ENCODE assay signal across 8 cellular contexts in the genomic region with DNA sequence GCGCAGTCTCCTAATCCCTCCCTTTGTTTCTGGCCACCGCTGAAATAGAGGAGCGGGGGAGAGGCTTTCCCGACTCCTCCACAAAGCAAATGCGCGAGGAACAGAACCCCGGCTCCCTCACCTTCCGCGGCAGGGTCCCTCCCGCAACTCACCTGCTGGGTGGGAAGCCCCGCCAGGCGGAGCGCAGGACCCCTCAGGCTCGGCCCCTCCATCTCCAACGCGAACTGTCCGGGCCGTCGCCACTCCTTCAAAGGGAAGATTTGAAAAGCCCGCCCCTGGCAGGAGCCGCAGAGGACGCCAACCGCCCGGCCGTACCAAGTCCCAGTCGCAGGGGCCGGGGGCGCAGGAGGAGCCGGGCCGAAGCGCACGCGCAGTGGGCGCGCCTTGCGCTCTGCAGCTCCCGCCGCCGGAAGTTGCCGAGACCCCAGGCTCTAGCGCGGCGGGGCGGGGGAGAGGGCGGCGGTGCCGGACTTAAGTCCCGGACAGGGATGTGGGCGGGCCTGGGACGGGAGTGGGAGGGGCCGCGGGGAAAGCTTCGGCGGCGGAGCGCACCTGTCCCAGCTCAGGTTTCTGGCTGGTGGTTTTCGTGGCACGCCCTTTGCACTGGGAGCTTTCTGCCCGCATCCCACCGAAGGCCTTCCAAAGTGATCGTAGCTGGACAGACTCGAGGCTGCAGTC. TPM values are rescaled to one million over a fixed set of nuclear protein-coding genes. Genes with fewer than 3 reads are reported as not detected.
A peak's percentile ranks its signal among the peaks of the same experiment; 100 is the strongest.
DNase-seq lines count a peak whose midpoint lies in the region; ATAC-seq and TF ChIP-seq lines count a peak whose summit lies in the region.

A gene with protein sequence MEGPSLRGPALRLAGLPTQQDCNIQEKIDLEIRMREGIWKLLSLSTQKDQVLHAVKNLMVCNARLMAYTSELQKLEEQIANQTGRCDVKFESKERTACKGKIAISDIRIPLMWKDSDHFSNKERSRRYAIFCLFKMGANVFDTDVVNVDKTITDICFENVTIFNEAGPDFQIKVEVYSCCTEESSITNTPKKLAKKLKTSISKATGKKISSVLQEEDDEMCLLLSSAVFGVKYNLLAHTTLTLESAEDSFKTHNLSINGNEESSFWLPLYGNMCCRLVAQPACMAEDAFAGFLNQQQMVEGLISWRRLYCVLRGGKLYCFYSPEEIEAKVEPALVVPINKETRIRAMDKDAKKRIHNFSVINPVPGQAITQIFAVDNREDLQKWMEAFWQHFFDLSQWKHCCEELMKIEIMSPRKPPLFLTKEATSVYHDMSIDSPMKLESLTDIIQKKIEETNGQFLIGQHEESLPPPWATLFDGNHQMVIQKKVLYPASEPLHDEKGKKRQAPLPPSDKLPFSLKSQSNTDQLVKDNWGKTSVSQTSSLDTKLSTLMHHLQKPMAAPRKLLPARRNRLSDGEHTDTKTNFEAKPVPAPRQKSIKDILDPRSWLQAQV (minus strand): TSS at position 446 of the 678 bp plus-strand sequence. CDS start 234 bp downstream, at position 212.

- peak; percentile 71 for ATAC-seq in GM21723 (IDR thresholded peaks at IDR 0.05; ENCODE audit: unreplicated experiment)

- H3K4me3 ChIP-seq in SJSA1 (peak within 1 kb of the TSS; percentile 55), suprapubic skin (peak within 1 kb of the TSS; percentile 88)

- WGBS in suprapubic skin: 2% methylated on average over 26 of the region's 62 CpGs

- H3K4me1 ChIP-seq in SJSA1 (replicated peaks) (peaks cover 22% of the 10 kb centered on the region), suprapubic skin (peaks cover 17% of the 10 kb centered on the region)

- no peaks in the 10 kb centered on the region for H3K27me3 ChIP-seq in SJSA1 (replicated peaks)
- H3K27me3 ChIP-seq in suprapubic skin: no peaks in the 10 kb centered on the region

- H3K9me3 ChIP-seq in SJSA1 (replicated peaks) (no peaks in the 10 kb centered on the region), suprapubic skin (no peaks in the 10 kb centered on the region)

- H3K36me3 ChIP-seq in SJSA1: no peaks in the 10 kb centered on the region
- H3K36me3 ChIP-seq in suprapubic skin: no peaks in the 10 kb centered on the region

- no peak for TF ChIP-seq POLR2A in suprapubic skin (IDR thresholded peaks at IDR 0.05)

- DNase-seq in DMS 273 treated with DMSO at 0.1 percent for 48 hours (lab: John Stamatoyannopoulos, UW) (peak; percentile 52), LHCN-M2 (ENCODE audit: low read depth) (peak; percentile 82), SJSA1 (ENCODE audit: low read depth in 1 of 2, low spot score in 2 of 2) (peak; percentile 74 to 79), glomerular visceral epithelial cell (ENCODE audit: extremely low spot score) (peak; percentile 92), occipital lobe (lab: John Stamatoyannopoulos, UW) (peak; percentile 58), suprapubic skin (ENCODE audit: low spot score in 2 of 2) (peak; percentile 76 to 84)
- DNase-seq in activated naive CD4-positive, alpha-beta T cell treated with anti-CD3 and anti-CD28 coated beads, Interleukin-2, amount 50 U/mL, for 16 hours: peak; percentile 77

- TF ChIP-seq CTCF in suprapubic skin (IDR thresholded peaks at IDR 0.05): no peak

- H3K27ac ChIP-seq in SJSA1 (peak within 1 kb of the TSS; percentile 18), suprapubic skin (no peak within 1 kb of the TSS)

- TF ChIP-seq EP300 in suprapubic skin (IDR thresholded peaks at IDR 0.05): no peak

RNA-seq across cellular contexts. Expression of the gene that starts here (rescaled TPM):
- total RNA-seq in LHCN-M2 (2014; rRNA removed) (6.9 and 8.6 TPM in 2 replicates), occipital lobe (7.5 TPM), suprapubic skin (1 to 10 TPM in 1 of 4 donors, under 1 TPM in 3; 0.83 to 2.5 (median 0.94) TPM)
- polyA plus RNA-seq in LHCN-M2 (2012): 3.4 TPM
- total RNA-seq in SJSA1 (2014; rRNA removed; shearing (Covaris generic)): 3.3 and 6.5 TPM in 2 replicates
